ENCODE assay signal across 28 cellular contexts in the genomic region with DNA sequence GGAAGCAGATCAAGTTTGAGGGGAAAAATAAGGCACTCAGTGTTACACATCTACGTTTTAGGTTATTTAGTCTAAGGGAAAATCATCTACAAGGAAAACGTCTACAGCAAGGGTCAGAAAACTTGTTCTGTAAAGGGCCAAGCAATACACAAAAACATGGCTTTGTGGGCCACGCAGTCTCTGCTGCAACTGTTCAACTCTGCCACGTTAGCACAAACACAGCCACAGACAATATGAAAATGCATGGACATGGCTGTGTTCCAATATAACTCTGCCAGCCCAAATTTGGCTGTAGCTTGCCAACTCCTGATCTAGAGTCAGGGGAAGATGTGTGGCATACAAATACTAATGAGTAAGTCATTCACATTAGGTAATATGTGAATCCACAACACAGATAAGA.
"Had no signal": no experiment of that assay in that cellular context is flagged by ENCODE, and none has a peak within 500 bp of the region (broad histone marks: within the 10 kb centered on the region; RNA-seq: fewer than 3 reads in every experiment).

No MANE protein-coding gene starts in this region.

- H3K9me3 Mint-ChIP-seq: dendritic cell treated with granulocyte-macrophage colony-stimulating factor and Interleukin-4, amounts not matched to agents 40 ng/mL and 50 ng/mL, for 4 days; endodermal cell; naive thymus-derived CD4-positive, alpha-beta T cell; nephron; neural progenitor cell; stimulated activated naive CD8-positive, alpha-beta T cell treated with anti-CD3 and anti-CD28 coated beads, Interleukin-15, amount 100 ng/mL, for 72 hours had no signal

- H3K27me3 Mint-ChIP-seq: dendritic cell treated with granulocyte-macrophage colony-stimulating factor and Interleukin-4, amounts not matched to agents 40 ng/mL and 50 ng/mL, for 4 days; naive thymus-derived CD4-positive, alpha-beta T cell; progenitor cell of endocrine pancreas; stimulated activated naive CD8-positive, alpha-beta T cell treated with anti-CD3 and anti-CD28 coated beads, Interleukin-15, amount 100 ng/mL, for 72 hours had no signal

- H3K27ac Mint-ChIP-seq: dendritic cell treated with granulocyte-macrophage colony-stimulating factor and Interleukin-4, amounts not matched to agents 40 ng/mL and 50 ng/mL, for 4 days; endodermal cell; nephron; neural progenitor cell; progenitor cell of endocrine pancreas; stimulated activated naive CD8-positive, alpha-beta T cell treated with anti-CD3 and anti-CD28 coated beads, Interleukin-15, amount 100 ng/mL, for 72 hours had no signal

- H3K4me3 Mint-ChIP-seq: dendritic cell treated with granulocyte-macrophage colony-stimulating factor and Interleukin-4, amounts not matched to agents 40 ng/mL and 50 ng/mL, for 4 days; endodermal cell; naive thymus-derived CD4-positive, alpha-beta T cell; nephron; neural progenitor cell; stimulated activated naive CD8-positive, alpha-beta T cell treated with anti-CD3 and anti-CD28 coated beads, Interleukin-15, amount 100 ng/mL, for 72 hours had no signal

- DNase-seq: colonic mucosa; effector CD8-positive, alpha-beta T cell; endodermal cell; esophagus squamous epithelium; gastrocnemius medialis; heart left ventricle; left cardiac atrium; left lung; mesendoderm; midbrain; naive thymus-derived CD4-positive, alpha-beta T cell; right lobe of liver; stimulated activated CD4-positive, alpha-beta T cell treated with anti-CD3 and anti-CD28 coated beads, Interleukin-12 subunit alpha, Interleukin-12 subunit beta, amount 100 ng/mL, for 4 hours; stimulated activated CD4-positive, alpha-beta T cell treated with anti-CD3 and anti-CD28 coated beads, Interleukin-1b, Interleukin-23, amount 100 ng/mL, for 48 hours; stimulated activated CD4-positive, alpha-beta T cell treated with anti-CD3 and anti-CD28 coated beads, Interleukin-4, amount 100 ng/mL, for 1 hour; stimulated activated CD8-positive, alpha-beta memory T cell treated with anti-CD3 and anti-CD28 coated beads, Interleukin-4, amount 100 ng/mL, for 48 hours; stimulated activated naive CD4-positive, alpha-beta T cell; stimulated activated naive CD8-positive, alpha-beta T cell treated with anti-CD3 and anti-CD28 coated beads, Interleukin-15, amount 100 ng/mL, for 72 hours; transverse colon; upper lobe of right lung; uterus had no signal

- H3K4me1 Mint-ChIP-seq: nephron; neural progenitor cell; stimulated activated naive CD8-positive, alpha-beta T cell treated with anti-CD3 and anti-CD28 coated beads, Interleukin-15, amount 100 ng/mL, for 72 hours had no signal

- H3K27ac ChIP-seq: colonic mucosa, esophagus squamous epithelium, gastrocnemius medialis, heart left ventricle, hepatocyte, left lung, neural progenitor cell, parathyroid adenoma, right lobe of liver, suprapubic skin, transverse colon, upper lobe of right lung, uterus had no signal

- ATAC-seq: gastrocnemius medialis; heart left ventricle; left cardiac atrium; left lung; naive thymus-derived CD4-positive, alpha-beta T cell; right lobe of liver; stimulated activated naive CD8-positive, alpha-beta T cell treated with anti-CD3 and anti-CD28 coated beads, Interleukin-15, amount 100 ng/mL, for 72 hours; upper lobe of right lung had no signal
